Comparison of ENCODE assay signal across 9 cellular contexts in genomic region chrX:153836921-153837320, GRCh38. TPM values are rescaled to one million over a fixed set of nuclear protein-coding genes. Genes with fewer than 3 reads are reported as not detected.
"Had no signal": no experiment of that assay in that cellular context is flagged by ENCODE, and none has a peak within 500 bp of the region (broad histone marks: within the 10 kb centered on the region; RNA-seq: fewer than 3 reads in every experiment).

No MANE protein-coding gene starts in this region.

- H3K27ac ChIP-seq: GM23248, HL-60 had no signal

- H3K36me3 ChIP-seq: HAP-1 had no signal

- H3K27ac Mint-ChIP-seq: HFFc6 had no signal

- H3K4me1 ChIP-seq: HAP-1 had no signal

- FAIRE-seq: HepG2 had no signal

- H3K9ac ChIP-seq: GM23248 had no signal

- H3K4me3 Mint-ChIP-seq: HFFc6 had no signal

- DNase-seq: GM23248, GOT3, H7, HFFc6 had no signal

- H3K9me3 ChIP-seq: HAP-1 had no signal

- H3K9me3 Mint-ChIP-seq: HFFc6 had no signal

- ATAC-seq: HCT116, HepG2 had no signal

- H3K4me3 ChIP-seq: GM23248, HAP-1 had no signal

- H2AFZ ChIP-seq: GM23248 had no signal

RNA-seq across cellular contexts. Expression of gene PDZD4, which starts 6.6 kb away (rescaled TPM):
- total RNA-seq: GM23248, HepG2, HFFc6 had no signal
- polyA plus RNA-seq: GM23248, HepG2 had no signal

RNA-seq across cellular contexts. Expression of gene SRPK3, which starts 56.1 kb away (rescaled TPM):
- total RNA-seq: H7, HT1080 had no signal
